1 cellular context compared by ENCODE assay signal in genomic region chr9:35584681-35585080, GRCh38. TPM values are rescaled to one million over a fixed set of nuclear protein-coding genes. Genes with fewer than 3 reads are reported as not detected.
"Had no signal": no experiment of that assay in that cellular context is flagged by ENCODE, and none has a peak within 500 bp of the region (broad histone marks: within the 10 kb centered on the region; RNA-seq: fewer than 3 reads in every experiment).

No MANE protein-coding gene starts in this region.

RNA-seq across cellular contexts. Expression of gene CD72, which starts 33.5 kb away (rescaled TPM):
- total RNA-seq: ascending aorta had no signal
